In the genomic region with DNA sequence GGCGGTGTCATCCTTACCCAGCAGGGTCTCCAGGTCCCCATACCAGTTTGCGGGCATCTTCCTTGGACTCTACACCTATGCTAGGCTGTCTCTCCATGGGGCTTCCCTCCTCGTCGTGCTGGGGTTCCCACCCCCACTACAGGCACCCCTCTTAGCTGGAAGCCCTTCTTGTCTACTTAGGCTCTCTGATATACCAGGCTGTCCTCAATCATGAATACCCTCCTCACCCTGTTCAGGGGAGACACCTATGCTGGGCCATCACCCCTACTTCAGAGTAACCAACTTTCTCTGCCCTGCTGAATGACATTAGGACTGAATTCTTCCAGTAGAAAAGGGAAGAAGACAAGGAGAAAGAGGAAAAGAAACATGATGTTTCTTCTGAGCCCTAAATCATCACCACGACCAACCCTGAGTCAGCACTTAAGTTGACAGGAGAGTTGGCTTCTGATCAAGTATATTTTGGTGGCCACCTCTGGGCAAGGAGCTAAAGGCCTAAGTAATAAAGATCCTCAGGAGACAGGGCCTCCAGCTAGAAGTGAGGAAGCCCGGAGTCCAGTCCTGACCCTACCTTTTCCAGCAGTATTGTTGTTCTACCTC, we compare ENCODE assay signal across 20 cellular contexts.
DNase-seq lines count a peak whose midpoint lies in the region; TF ChIP-seq lines count a peak whose summit lies in the region.
"Had no signal": no experiment of that assay in that cellular context is flagged by ENCODE, and none has a peak within 500 bp of the region (broad histone marks: within the 10 kb centered on the region; RNA-seq: fewer than 3 reads in every experiment).

No MANE protein-coding gene starts in this region.

- H3K4me3 ChIP-seq in HL-60 (replicated peaks; ENCODE audit: insufficient read depth, low read length) (no peak overlapping the region), esophagus muscularis mucosa (no peak overlapping the region)
- H3K4me3 ChIP-seq: heart left ventricle had no signal

- no peak for TF ChIP-seq POLR2A in esophagus muscularis mucosa (IDR thresholded peaks at IDR 0.05; ENCODE audit: low read depth)

- H3K4me1 ChIP-seq in esophagus muscularis mucosa = peaks cover 0 to 15% (median 3%) of the 10 kb centered on the region in 4 donors

- peak; percentile 20 to 21 for DNase-seq in AML-193 (lab: John Stamatoyannopoulos, UW)
- DNase-seq in HL-60 (ENCODE audit: low read depth in 1 of 2, low spot score in 1 of 2) = peak in 1 of 2 experiments; percentile 40
- peak; percentile 58 for DNase-seq in OCI-M1 (lab: John Stamatoyannopoulos, UW)
- DNase-seq in esophagus muscularis mucosa (ENCODE audit: extremely low spot score) = peak; percentile 91
- DNase-seq in hypothalamus (lab: John Stamatoyannopoulos, UW) = no peak
- no peak for DNase-seq in T-helper 9 cell
- DNase-seq in DMS 273 treated with DMSO at 0.1 percent for 48 hours (lab: John Stamatoyannopoulos, UW) = no peak
- no peak for DNase-seq in NCI-H128 (lab: John Stamatoyannopoulos, UW; ENCODE audit: unreplicated experiment)
- DNase-seq: activated effector memory CD4-positive, alpha-beta T cell treated with anti-CD3 and anti-CD28 coated beads, Interleukin-2, amount 50 U/mL, for 16 hours; amygdala; CD8-positive, alpha-beta memory T cell; DMS79 treated with DMSO at 0.1 percent for 48 hours; effector memory CD4-positive, alpha-beta T cell; heart left ventricle; immature natural killer cell; left ventricle myocardium superior; NCI-H1092 treated with DMSO at 0.1 percent for 48 hours; NCI-H2107; NCI-H69; stimulated activated naive CD8-positive, alpha-beta T cell treated with anti-CD3 and anti-CD28 coated beads, Interleukin-15, amount 100 ng/mL, for 72 hours had no signal

- H3K27ac ChIP-seq in HL-60 (replicated peaks) = peak overlapping the region; percentile 93
- no peak overlapping the region for H3K27ac ChIP-seq in esophagus muscularis mucosa (replicated peaks in 1 of 4)

- TF ChIP-seq CTCF in HL-60 (IDR thresholded peaks at IDR 0.05; ENCODE audit: insufficient read depth, low read length) (no peak), esophagus muscularis mucosa (IDR thresholded peaks at IDR 0.05) (no peak)

- H3K27me3 ChIP-seq in HL-60 (ENCODE audit: insufficient read depth, poor library complexity, severe bottlenecking) = no peaks in the 10 kb centered on the region
- peaks cover 0 to 17% (median 4%) of the 10 kb centered on the region in 4 donors for H3K27me3 ChIP-seq in esophagus muscularis mucosa

- H3K36me3 ChIP-seq in esophagus muscularis mucosa = no peaks in the 10 kb centered on the region
- H3K36me3 ChIP-seq: heart left ventricle had no signal

- H3K9me3 ChIP-seq in esophagus muscularis mucosa = peaks cover 0 to 13% (median 4%) of the 10 kb centered on the region in 4 donors

- 73% methylated on average over 6 of the region's 6 CpGs for WGBS in esophagus muscularis mucosa

- no peak for TF ChIP-seq EP300 in esophagus muscularis mucosa (IDR thresholded peaks at IDR 0.05)

- intact Hi-C loops in esophagus muscularis mucosa (cut with DNase I) = no loop called here

Comparison
In these comparisons a context has a peak if more than half of its experiments do, and no peak if none do; other contexts are left out.
1. DNase-seq: peak in AML-193 (2 of 2), OCI-M1 (single experiment) and esophagus muscularis mucosa (single experiment); none in hypothalamus (0 of 51), T-helper 9 cell (single experiment), DMS 273 treated with DMSO at 0.1 percent for 48 hours (single experiment) and NCI-H128 (single experiment).